8 cellular contexts compared by ENCODE assay signal in the genomic region with DNA sequence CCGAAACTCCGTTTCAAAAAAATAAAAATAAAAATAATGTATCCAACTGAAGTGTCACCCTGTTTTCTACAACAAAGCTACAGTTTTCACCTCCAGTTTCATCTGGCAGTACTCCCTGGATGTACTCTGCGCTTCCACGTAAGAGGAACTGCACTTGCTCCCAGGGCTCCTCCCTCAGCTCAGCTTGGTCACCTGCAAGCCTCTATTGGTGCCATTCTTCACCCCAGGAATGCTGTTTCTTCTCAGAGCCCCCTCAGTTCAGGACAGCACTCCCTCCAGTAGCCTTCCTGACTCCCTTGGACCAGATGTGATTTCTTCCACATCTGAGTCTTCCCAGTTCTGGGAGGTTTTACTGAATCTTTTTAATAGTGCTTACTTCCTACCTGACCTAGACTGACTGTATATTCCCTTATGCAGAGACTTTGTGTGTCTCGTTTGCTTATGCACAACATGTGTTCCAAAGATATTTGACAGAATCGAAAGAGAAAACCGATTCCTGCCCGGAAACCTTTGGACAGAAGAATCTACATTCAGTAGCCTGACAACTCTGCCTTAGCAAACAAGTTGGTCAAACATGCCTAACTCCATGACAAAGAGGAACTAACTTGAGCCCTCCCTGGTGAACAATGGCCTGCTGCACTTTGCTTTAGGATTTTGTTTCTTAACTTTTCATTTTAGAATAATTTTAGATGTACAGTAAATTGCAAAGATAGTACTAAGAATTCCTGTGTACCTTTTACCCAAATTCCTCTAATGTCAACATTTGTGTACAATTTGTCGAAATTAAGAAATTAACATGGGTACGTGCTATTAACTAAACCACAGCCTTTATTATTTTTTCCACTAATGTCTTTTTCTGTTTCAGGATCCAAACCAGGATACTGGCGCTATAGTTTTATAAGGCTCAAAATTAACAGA. TPM values are rescaled to one million over a fixed set of nuclear protein-coding genes. Genes with fewer than 3 reads are reported as not detected.
DNase-seq lines count a peak whose midpoint lies in the region; ATAC-seq lines count a peak whose summit lies in the region.

No MANE protein-coding gene starts in this region.

- peaks cover 6% of the 10 kb centered on the region for H3K36me3 Mint-ChIP-seq in IgD-negative memory B cell
- H3K36me3 Mint-ChIP-seq in activated naive CD8-positive, alpha-beta T cell = peaks cover 2% of the 10 kb centered on the region

- H3K4me1 ChIP-seq in thymus (ENCODE audit: control insufficient read depth, insufficient read depth, low read length) = no peaks in the 10 kb centered on the region

- no peaks in the 10 kb centered on the region for H3K27me3 ChIP-seq in thymus (ENCODE audit: control insufficient read depth, insufficient read depth)

- H3K9me3 ChIP-seq in thymus (ENCODE audit: control insufficient read depth) = no peaks in the 10 kb centered on the region

- H3K27me3 Mint-ChIP-seq in IgD-negative memory B cell = no peaks in the 10 kb centered on the region
- H3K27me3 Mint-ChIP-seq in activated naive CD8-positive, alpha-beta T cell = no peaks in the 10 kb centered on the region

- peak overlapping the region; percentile 80 to 98 (median 86) for H3K27ac Mint-ChIP-seq in IgD-negative memory B cell
- H3K27ac Mint-ChIP-seq in activated naive CD8-positive, alpha-beta T cell = peak overlapping the region; percentile 98

- no peaks in the 10 kb centered on the region for H3K9me3 Mint-ChIP-seq in IgD-negative memory B cell
- no peaks in the 10 kb centered on the region for H3K9me3 Mint-ChIP-seq in activated naive CD8-positive, alpha-beta T cell (ENCODE audit: low read depth)

- ATAC-seq in GM18502 (IDR thresholded peaks at IDR 0.05; ENCODE audit: poor library complexity, unreplicated experiment) = no peak
- no peak for ATAC-seq in GM18858 (IDR thresholded peaks at IDR 0.05; ENCODE audit: unreplicated experiment)

- peaks cover 5 to 17% (median 16%) of the 10 kb centered on the region in 3 donors for H3K4me1 Mint-ChIP-seq in IgD-negative memory B cell
- H3K4me1 Mint-ChIP-seq in activated naive CD8-positive, alpha-beta T cell (ENCODE audit: low read depth) = peaks cover 12% of the 10 kb centered on the region

- 54% methylated on average over 11 of the region's 11 CpGs for WGBS in thymus

- H3K27ac ChIP-seq in thymus (ENCODE audit: low read depth) = no peak overlapping the region

- no peaks in the 10 kb centered on the region for H3K36me3 ChIP-seq in thymus (ENCODE audit: control insufficient read depth, insufficient read depth)

- peak; percentile 2 for DNase-seq in Ammon's horn (ENCODE audit: low spot score)
- peak; percentile 50 for DNase-seq in kidney tubule cell (ENCODE audit: low spot score)
- DNase-seq in NCI-H1930 (lab: John Stamatoyannopoulos, UW) = no peak

- peak overlapping the region; percentile 63 for H3K4me3 ChIP-seq in thymus (ENCODE audit: low read length)

- peak overlapping the region; percentile 85 to 98 (median 94) for H3K4me3 Mint-ChIP-seq in IgD-negative memory B cell
- H3K4me3 Mint-ChIP-seq in activated naive CD8-positive, alpha-beta T cell = peak overlapping the region; percentile 93

RNA-seq across cellular contexts. Expression of a gene that starts 0.8 kb away (rescaled TPM):
- 5.5 TPM for polyA plus RNA-seq in IgD-negative memory B cell
- 7.8 TPM for polyA plus RNA-seq in thymus

RNA-seq across cellular contexts. Expression of a gene that starts 37.5 kb away (rescaled TPM):
- polyA plus RNA-seq in IgD-negative memory B cell (81.3 TPM), thymus (69.4 TPM)

RNA-seq across cellular contexts. Expression of a gene that starts 37.5 kb away (rescaled TPM):
- 104 TPM for polyA plus RNA-seq in IgD-negative memory B cell
- 110 TPM for polyA plus RNA-seq in thymus

RNA-seq across cellular contexts. Expression of a gene that starts 37.8 kb away (rescaled TPM):
- polyA plus RNA-seq in IgD-negative memory B cell = 29.6 TPM
- 28.3 TPM for polyA plus RNA-seq in thymus

Comparison
In these comparisons a context has a peak if more than half of its experiments do, and no peak if none do; other contexts are left out.
1. DNase-seq: peak in Ammon's horn (single experiment) and kidney tubule cell (single experiment); none in NCI-H1930 (0 of 2).